Comparison of ENCODE assay signal across 8 cellular contexts in genomic region chr10:45250376-45251075, GRCh38.
DNase-seq lines count a peak whose midpoint lies in the region; ATAC-seq, FAIRE-seq and TF ChIP-seq lines count a peak whose summit lies in the region.
"Not testable (repeated sequence)": the region's sequence is repeated elsewhere in the genome, so short reads cannot be mapped to it uniquely, and the experiment has no call there.

No MANE protein-coding gene starts in this region.

- H3K36me3 ChIP-seq in Karpas-422 (ENCODE audit: insufficient read depth, low read length); colonic mucosa: not testable (repeated sequence)

- peak overlapping the region; percentile 97 for H3K27ac Mint-ChIP-seq in mesothelial cell of epicardium

- H3K27me3 ChIP-seq in Karpas-422 (ENCODE audit: low read length); colonic mucosa: not testable (repeated sequence)

- H3K4me1 Mint-ChIP-seq in mesothelial cell of epicardium: not testable (repeated sequence)

- DNase-seq in Karpas-422 (peak; percentile 97), urothelium cell line (ENCODE audit: low spot score) (peak; percentile 26)
- not testable (repeated sequence) for DNase-seq in colonic mucosa; mesothelial cell of epicardium (ENCODE audit: low spot score in 2 of 2, unreplicated experiment in 2 of 2)

- H3K4me1 ChIP-seq in Karpas-422 (ENCODE audit: low read length): peaks cover 35% of the 10 kb centered on the region
- H3K4me1 ChIP-seq in colonic mucosa: not testable (repeated sequence)

- peak; percentile 89 for ATAC-seq in GM18511 (IDR thresholded peaks at IDR 0.05; ENCODE audit: unreplicated experiment)
- ATAC-seq in GM21526 (IDR thresholded peaks at IDR 0.05; ENCODE audit: low FRiP score, unreplicated experiment): peak; percentile 59
- ATAC-seq in HG03045 (IDR thresholded peaks at IDR 0.05; ENCODE audit: unreplicated experiment): peak; percentile 60
- peak; percentile 71 for ATAC-seq in SK-N-SH treated with all-trans-retinoic acid at 6 μM for 48 hours

- H3K4me3 ChIP-seq in Karpas-422 (ENCODE audit: low read length) (peak overlapping the region; percentile 54), colonic mucosa (peak overlapping the region; percentile 7)

- H3K4me3 Mint-ChIP-seq in mesothelial cell of epicardium: peak overlapping the region; percentile 79

- H3K27ac ChIP-seq in Karpas-422 (ENCODE audit: low read length): peak overlapping the region; percentile 99
- not testable (repeated sequence) for H3K27ac ChIP-seq in colonic mucosa

- not testable (repeated sequence) for H3K27me3 Mint-ChIP-seq in mesothelial cell of epicardium (ENCODE audit: low read depth)

- FAIRE-seq in urothelium cell line (lab: Jason Lieb, UNC): not testable (repeated sequence)

- intact Hi-C loops in colonic mucosa (cut with DNase I): loop anchor here (10.0 kb wide), 1 partner anchor 204 kb away; no protein-coding TSS in a partner anchor

- TF ChIP-seq CTCF in colonic mucosa (IDR thresholded peaks at IDR 0.05); mesothelial cell of epicardium (IDR thresholded peaks at IDR 0.05; ENCODE audit: unreplicated experiment): not testable (repeated sequence)

- peak overlapping the region; percentile 40; the same call in 1 of the 2 replicates for H2AFZ ChIP-seq in Karpas-422 (ENCODE audit: low read length)

- H3K79me2 ChIP-seq in Karpas-422 (ENCODE audit: low read length): not testable (repeated sequence)

- H3K9me3 ChIP-seq in Karpas-422 (ENCODE audit: low read length); colonic mucosa: not testable (repeated sequence)

- H3K9ac ChIP-seq in Karpas-422 (ENCODE audit: low read length): peak overlapping the region; percentile 74
- H3K9ac ChIP-seq in colonic mucosa (ENCODE audit: low read depth in 2 of 2, low read length in 2 of 2): not testable (repeated sequence)

- not testable (repeated sequence) for H3K36me3 Mint-ChIP-seq in mesothelial cell of epicardium

- not testable (repeated sequence) for H4K20me1 ChIP-seq in Karpas-422 (ENCODE audit: insufficient read depth, low read depth, low read length)

- H3K9me3 Mint-ChIP-seq in mesothelial cell of epicardium: not testable (repeated sequence)

- not testable (repeated sequence) for H3K9me2 ChIP-seq in Karpas-422 (replicated peaks; ENCODE audit: insufficient read depth, low read length)

- H3K4me2 ChIP-seq in Karpas-422 (ENCODE audit: low read depth, low read length, poor library complexity, severe bottlenecking): peak overlapping the region; percentile 76
